In the genomic region with DNA sequence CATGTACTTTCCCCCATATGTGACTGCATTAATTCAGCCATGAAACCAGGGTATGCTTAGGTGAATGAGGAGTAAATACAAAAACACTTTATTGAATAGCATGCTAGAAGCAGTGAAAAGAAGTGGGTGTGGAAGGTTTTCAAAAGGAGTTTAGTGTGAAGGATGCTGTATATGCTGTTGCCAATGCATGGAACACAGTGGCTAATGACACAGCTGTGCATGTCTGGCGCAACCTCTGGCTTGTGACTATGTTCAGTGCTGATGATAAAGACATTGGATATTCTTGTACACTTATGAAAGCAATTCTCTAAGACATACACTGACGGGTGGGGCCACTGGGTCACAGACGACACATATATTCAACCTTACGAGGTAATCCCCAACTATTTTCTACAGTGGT, we compare ENCODE assay signal across 12 cellular contexts. TPM values are rescaled to one million over a fixed set of nuclear protein-coding genes. Genes with fewer than 3 reads are reported as not detected.
A peak's percentile ranks its signal among the peaks of the same experiment; 100 is the strongest.
DNase-seq lines count a peak whose midpoint lies in the region; ATAC-seq and TF ChIP-seq lines count a peak whose summit lies in the region.
"Had no signal": no experiment of that assay in that cellular context is flagged by ENCODE, and none has a peak within 500 bp of the region (broad histone marks: within the 10 kb centered on the region; RNA-seq: fewer than 3 reads in every experiment).

No MANE protein-coding gene starts in this region.

- TF ChIP-seq CTCF in brain microvascular endothelial cell (IDR thresholded peaks at IDR 0.05; ENCODE audit: low read depth, low read length, missing control alignments) (no peak), GM10248 (IDR thresholded peaks at IDR 0.05; ENCODE audit: control extremely low read depth, extremely low read depth, low read depth, missing control alignments) (no peak)

- peak; percentile 13 for ATAC-seq in GM18505 (IDR thresholded peaks at IDR 0.05; ENCODE audit: unreplicated experiment)
- peak; percentile 25 for ATAC-seq in GM21367 (IDR thresholded peaks at IDR 0.05; ENCODE audit: unreplicated experiment)
- peak; percentile 9 for ATAC-seq in HG03175 (IDR thresholded peaks at IDR 0.05; ENCODE audit: unreplicated experiment)
- no peak for ATAC-seq in left ventricle myocardium superior
- ATAC-seq: T-helper 17 cell had no signal

- POLR2A ChIA-PET in GM10248 (lab: Yijun Ruan, JAX), result no interaction called here

- CTCF ChIA-PET in GM10248 (lab: Yijun Ruan, JAX), result no interaction called here

- no peak for TF ChIP-seq POLR2A in GM18505 (IDR thresholded peaks at IDR 0.05; ENCODE audit: borderline replicate concordance, extremely low read depth, insufficient read depth, insufficient read length)

- H3K36me3 ChIP-seq in brain microvascular endothelial cell (replicated peaks), result no peaks in the 10 kb centered on the region
- H3K36me3 ChIP-seq: ascending aorta had no signal

- no peak overlapping the region for H3K4me3 ChIP-seq in brain microvascular endothelial cell (ENCODE audit: low read depth, low read length)
- H3K4me3 ChIP-seq: ascending aorta had no signal

- DNase-seq in brain microvascular endothelial cell (peak; percentile 10), GM10248 (ENCODE audit: extremely low spot score) (no peak), left ventricle myocardium superior (no peak), middle frontal gyrus (ENCODE audit: extremely low spot score, low spot score) (no peak)
- no peak for DNase-seq in NK-92 treated with Interleukin-12 subunit alpha and Interleukin-12 subunit beta, amount 100 ng/mL, for 24 hours (lab: John Stamatoyannopoulos, UW)
- DNase-seq: NCI-H187 treated with DMSO at 0.1 percent for 48 hours, T-helper 17 cell had no signal

- H3K27ac ChIP-seq in brain microvascular endothelial cell, result no peak overlapping the region
- H3K27ac ChIP-seq: ascending aorta had no signal

- in situ Hi-C loops in brain microvascular endothelial cell (cut with HindIII; ENCODE audit: low pct_ligation_motif_present, low sequenced_read_pairs), result no loop called here

- peaks cover 9% of the 10 kb centered on the region for H3K27me3 ChIP-seq in brain microvascular endothelial cell (replicated peaks)
- H3K27me3 ChIP-seq: ascending aorta had no signal

- intact Hi-C loops in left ventricle myocardium superior (cut with micrococcal nuclease), result no loop called here

RNA-seq across cellular contexts. Expression of a gene that starts 55.2 kb away (rescaled TPM):
- total RNA-seq in left ventricle myocardium superior, result not detected
- total RNA-seq: ascending aorta, myocyte, T-helper 17 cell had no signal

RNA-seq across cellular contexts. Expression of a gene that starts 55.5 kb away (rescaled TPM):
- 5.8 TPM for total RNA-seq in left ventricle myocardium superior
